In the genomic region with DNA sequence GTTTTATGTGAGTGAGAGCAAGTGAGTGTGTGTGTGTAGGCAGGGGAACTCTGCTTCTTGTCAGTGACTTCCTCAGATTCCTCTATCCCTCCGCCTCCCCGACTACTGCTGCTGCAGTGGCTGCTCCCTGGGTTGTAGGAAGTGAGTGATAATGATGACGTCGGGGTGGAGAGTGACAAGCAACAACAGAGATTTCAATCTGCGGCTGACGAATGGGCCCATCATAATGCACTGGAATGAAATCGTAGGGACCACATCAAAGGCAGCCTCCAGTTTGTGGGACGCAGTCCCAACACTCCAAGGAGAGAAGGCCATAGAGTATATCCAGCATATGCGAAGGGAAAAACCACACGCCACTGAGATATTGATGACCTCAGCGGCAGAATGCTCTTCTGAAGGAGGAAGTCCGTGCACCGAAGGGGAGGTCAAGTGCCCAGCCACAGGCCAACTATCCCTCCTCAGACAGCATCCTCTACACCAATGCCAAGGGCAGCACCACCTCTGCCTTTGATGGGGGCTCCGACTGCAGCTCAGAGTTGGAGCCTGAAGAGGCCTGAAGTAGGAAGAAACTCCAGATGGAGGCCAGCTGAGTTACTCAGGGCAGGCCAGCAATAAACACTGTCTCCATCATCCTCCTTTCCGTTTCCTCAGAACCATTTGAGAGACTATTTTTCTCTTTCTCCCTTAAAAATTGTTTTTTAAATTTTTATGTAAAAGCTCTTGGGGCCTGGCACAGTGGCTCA, we compare ENCODE assay signal across 11 cellular contexts. TPM values are rescaled to one million over a fixed set of nuclear protein-coding genes. Genes with fewer than 3 reads are reported as not detected.
DNase-seq lines count a peak whose midpoint lies in the region; ATAC-seq, FAIRE-seq and TF ChIP-seq lines count a peak whose summit lies in the region.
"Had no signal": no experiment of that assay in that cellular context is flagged by ENCODE, and none has a peak within 500 bp of the region (broad histone marks: within the 10 kb centered on the region; RNA-seq: fewer than 3 reads in every experiment).

No MANE protein-coding gene starts in this region.

- FAIRE-seq in HepG2 (lab: Jason Lieb, UNC), result no peak
- FAIRE-seq: urothelium cell line had no signal

- no peak for TF ChIP-seq RAD21 in HepG2 (CRISPR knock-in tag; IDR thresholded peaks at IDR 0.05)

- H2AFZ ChIP-seq in HepG2 (ENCODE audit: low read length), result no peak overlapping the region

- no peak overlapping the region for H3K4me3 ChIP-seq in heart left ventricle
- H3K4me3 ChIP-seq in HepG2 (replicated peaks in 1 of 3; ENCODE audit: insufficient read depth in 1 of 3, low read depth in 2 of 3, low read length in 3 of 3), result no peak overlapping the region
- no peak overlapping the region for H3K4me3 ChIP-seq in MG63
- no peak overlapping the region for H3K4me3 ChIP-seq in Peyer's patch

- H3K4me1 ChIP-seq in heart left ventricle, result no peaks in the 10 kb centered on the region
- H3K4me1 ChIP-seq in HepG2 (ENCODE audit: insufficient read depth, low read length), result no peaks in the 10 kb centered on the region
- no peaks in the 10 kb centered on the region for H3K4me1 ChIP-seq in Peyer's patch

- TF ChIP-seq POLR2A in heart left ventricle (IDR thresholded peaks at IDR 0.05) (no peak), HepG2 (IDR thresholded peaks at IDR 0.05; ENCODE audit: insufficient read depth in 1 of 2, low read depth in 2 of 2, low read length in 2 of 2) (no peak), Peyer's patch (IDR thresholded peaks at IDR 0.05) (no peak)

- TSS peak; percentile 48 for BruUV-seq in HepG2 (replicated peaks; lab: Mats Ljungman, UMichigan)

- ATAC-seq in heart left ventricle (peak; percentile 29 to 72 (median 48)), HepG2 (peak; percentile 46; the same call in 2 of the 3 replicates), GM19324 (IDR thresholded peaks at IDR 0.05; ENCODE audit: low FRiP score, unreplicated experiment) (no peak)
- ATAC-seq: activated CD8-positive, alpha-beta T cell treated with anti-CD3 and anti-CD28 coated beads for 36 hours had no signal

- H3K9me3 ChIP-seq in heart left ventricle, result no peaks in the 10 kb centered on the region
- no peaks in the 10 kb centered on the region for H3K9me3 ChIP-seq in HepG2 (ENCODE audit: low read length)
- no peaks in the 10 kb centered on the region for H3K9me3 ChIP-seq in MG63
- no peaks in the 10 kb centered on the region for H3K9me3 ChIP-seq in Peyer's patch

- H3K36me3 ChIP-seq in heart left ventricle, result peaks cover 0 to 42% (median 23%) of the 10 kb centered on the region in 9 donors
- H3K36me3 ChIP-seq in HepG2 (replicated peaks in 1 of 2; ENCODE audit: control insufficient read depth in 1 of 2, insufficient read depth in 2 of 2, low read length in 2 of 2), result peaks cover 5 to 24% of the 10 kb centered on the region in 2 experiments; a peak in 3 of 5 replicates
- H3K36me3 ChIP-seq in MG63, result peaks cover 19% of the 10 kb centered on the region
- peaks cover 0 to 23% (median 0%) of the 10 kb centered on the region in 3 donors for H3K36me3 ChIP-seq in Peyer's patch

- no peak overlapping the region for H3K4me2 ChIP-seq in HepG2 (ENCODE audit: low read depth, low read length)

- H3K27ac ChIP-seq in heart left ventricle (peak overlapping the region in 1 of 12 donors; percentile 56), HepG2 (ENCODE audit: extremely low read length, insufficient read depth, low read length) (no peak overlapping the region), Peyer's patch (peak overlapping the region in 1 of 4 donors; percentile 49)

- intact Hi-C loops in heart left ventricle (cut with DNase I) (no loop called here), cardiac septum (cut with DNase I) (no loop called here), HepG2 (cut with micrococcal nuclease; ENCODE audit: unreplicated experiment) (no loop called here)

- no peak for DNase-seq in heart left ventricle
- no peak for DNase-seq in cardiac septum (ENCODE audit: low spot score)
- peak; percentile 72 for DNase-seq in astrocyte of the hippocampus (ENCODE audit: low read depth, low spot score)
- no peak for DNase-seq in HepG2 (ENCODE audit: low spot score)
- no peak for DNase-seq in HPDE6-E6E7 (ENCODE audit: extremely low spot score)
- DNase-seq in MG63, result no peak
- DNase-seq in Peyer's patch, result no peak
- DNase-seq: activated CD8-positive, alpha-beta T cell treated with anti-CD3 and anti-CD28 coated beads for 36 hours; NCI-H1417 had no signal

- 68 to 74% (median 73%) methylated on average over 15 of the region's 15 CpGs for WGBS in heart left ventricle, 4 donors
- WGBS in HepG2 (ENCODE audit: low lambda C conversion rate), result 94% methylated on average over 14 of the region's 15 CpGs

- H3K79me2 ChIP-seq in HepG2 (ENCODE audit: insufficient read depth, low read length), result no peaks in the 10 kb centered on the region

- H3K9ac ChIP-seq in HepG2 (ENCODE audit: insufficient read depth, low read depth, low read length), result no peak overlapping the region

- H4K20me1 ChIP-seq in HepG2 (ENCODE audit: insufficient read depth, low read length), result no peaks in the 10 kb centered on the region

- CTCF ChIA-PET in HepG2 (lab: Yijun Ruan, JAX; ENCODE audit: low intra/inter-chr PET ratio, low total read pairs), result no interaction called here

- TF ChIP-seq EP300 in HepG2 (IDR thresholded peaks at IDR 0.05; ENCODE audit: low read depth in 2 of 2, low read length in 2 of 2), result no peak
- TF ChIP-seq EP300 in HepG2 (CRISPR knock-in tag; IDR thresholded peaks at IDR 0.05; ENCODE audit: borderline replicate concordance), result no peak

- in situ Hi-C loops in HepG2 (cut with HindIII; ENCODE audit: extremely low pct_ligation_motif_present, low pct_unique_long_range_greater_than_20kb), result no loop called here

- no peaks in the 10 kb centered on the region for H3K27me3 ChIP-seq in heart left ventricle
- no peaks in the 10 kb centered on the region for H3K27me3 ChIP-seq in HepG2 (ENCODE audit: control insufficient read depth in 1 of 2, insufficient read depth in 2 of 2, low read length in 2 of 2)
- H3K27me3 ChIP-seq in MG63, result no peaks in the 10 kb centered on the region
- H3K27me3 ChIP-seq in Peyer's patch, result no peaks in the 10 kb centered on the region

- no peak for TF ChIP-seq CTCF in heart left ventricle (IDR thresholded peaks at IDR 0.05)
- no peak for TF ChIP-seq CTCF in HepG2 (CRISPR knock-in tag; IDR thresholded peaks at IDR 0.05)
- no peak for TF ChIP-seq CTCF in Peyer's patch (IDR thresholded peaks at IDR 0.05)

- POLR2A ChIA-PET in HepG2 (lab: Yijun Ruan, JAX), result no interaction called here

TF ChIP-seq in HepG2, 621 proteins besides CTCF, POLR2A, EP300 and RAD21:
- TF ChIP-seq SOX6 (IDR thresholded peaks at IDR 0.05) (no peak), SOX6 (CRISPR knock-in tag; IDR thresholded peaks at IDR 0.05) (no peak), ZNF879 (CRISPR knock-in tag; IDR thresholded peaks at IDR 0.05) (no peak), KDM1A (CRISPR knock-in tag; IDR thresholded peaks at IDR 0.05) (no peak), SIX1 (CRISPR knock-in tag; IDR thresholded peaks at IDR 0.05; ENCODE audit: borderline replicate concordance) (no peak), ZNF253 (CRISPR knock-in tag; IDR thresholded peaks at IDR 0.05; ENCODE audit: borderline replicate concordance) (no peak), GLI4 (CRISPR knock-in tag; IDR thresholded peaks at IDR 0.05; ENCODE audit: borderline replicate concordance) (no peak), MAFK (conservative IDR thresholded peaks at IDR 0.05 in 1 of 2, IDR thresholded peaks at IDR 0.05 in 1 of 2; ENCODE audit: low read length in 2 of 2) (0 out of 4 replicates have a peak, but pooled peaks of 1 of the 2 experiments have one; percentile 22)
TF ChIP-seq in HepG2: peak in this region for 1.

RNA-seq across cellular contexts. Expression of a gene that starts 11.3 kb away (rescaled TPM):
- 10 to 100 TPM; 14.7 to 34.7 (median 29.2) TPM for total RNA-seq in heart left ventricle
- 10 to 100 TPM; 27.0 to 34.4 TPM for polyA plus RNA-seq in heart left ventricle
- 31.4 TPM for total RNA-seq in cardiac septum
- 7.2 and 10.2 TPM in 2 replicates for total RNA-seq in HepG2 (2016; rRNA removed; fragmentation: Illumina TruSeq; extraction: Trizol)
- total RNA-seq in HepG2 (2016; cell fraction: cytosol; rRNA removed; fragmentation: Illumina TruSeq; extraction: Trizol; ENCODE audit: low read depth), result 12.9 and 15.4 TPM in 2 replicates
- total RNA-seq in HepG2 (2016; cell fraction: insoluble cytoplasmic fraction; rRNA removed; fragmentation: Illumina TruSeq; extraction: Trizol), result 7.8 and 10.2 TPM in 2 replicates
- 19.2 and 21.3 TPM in 2 replicates for total RNA-seq in HepG2 (2016; cell fraction: membrane; rRNA removed; fragmentation: Illumina TruSeq; extraction: Trizol)
- 6.7 and 7.1 TPM in 2 replicates for total RNA-seq in HepG2 (2016; cell fraction: nucleus; rRNA removed; fragmentation: Illumina TruSeq; extraction: Trizol)
- 12.2 and 16.2 TPM in 2 replicates for polyA plus RNA-seq in HepG2 (2011; rRNA removed)
- 7.0 and 11.5 TPM in 2 replicates for polyA plus RNA-seq in HepG2 (2011; cell fraction: cytosol; rRNA removed)
- polyA plus RNA-seq in HepG2 (2011; cell fraction: nucleus; rRNA removed), result 3.8 and 4.6 TPM in 2 replicates
- polyA plus RNA-seq in HepG2 (2012), result 19.8 and 24.4 TPM in 2 replicates
- 57.9 and 83.3 TPM in 2 replicates for polyA plus RNA-seq in HepG2 (2016; cell fraction: cytosol; fragmentation: Illumina TruSeq; extraction: Trizol; ENCODE audit: low read depth)
- 38.6 and 40.4 TPM in 2 replicates for polyA plus RNA-seq in HepG2 (2016; cell fraction: insoluble cytoplasmic fraction; fragmentation: Illumina TruSeq; extraction: Trizol; ENCODE audit: low read depth)
- polyA plus RNA-seq in HepG2 (2016; cell fraction: membrane; fragmentation: Illumina TruSeq; extraction: Trizol; ENCODE audit: low read depth), result 59.2 and 70.9 TPM in 2 replicates
- polyA plus RNA-seq in HepG2 (2016; cell fraction: nucleus; fragmentation: Illumina TruSeq; extraction: Trizol; ENCODE audit: insufficient read depth, low read depth), result 21.0 and 21.1 TPM in 2 replicates
- 6.0 and 10.3 TPM in 2 replicates for polyA minus RNA-seq in HepG2 (2011; rRNA and poly(A)+ RNA removed; ENCODE audit: low replicate concordance)
- 9.6 and 10.9 TPM in 2 replicates for polyA minus RNA-seq in HepG2 (2011; cell fraction: cytosol; rRNA and poly(A)+ RNA removed)
- 13.0 and 15.4 TPM in 2 replicates for polyA minus RNA-seq in HepG2 (2011; cell fraction: nucleus; rRNA and poly(A)+ RNA removed)
- 15.0 TPM in 2 replicates for total RNA-seq in MG63 (2014; rRNA removed; shearing (Covaris generic); ENCODE audit: low replicate concordance)
- 10 to 100 TPM; 17.3 to 26.2 (median 18.2) TPM for total RNA-seq in Peyer's patch
